Comparison of ENCODE assay signal across 1 cellular context in the genomic region with DNA sequence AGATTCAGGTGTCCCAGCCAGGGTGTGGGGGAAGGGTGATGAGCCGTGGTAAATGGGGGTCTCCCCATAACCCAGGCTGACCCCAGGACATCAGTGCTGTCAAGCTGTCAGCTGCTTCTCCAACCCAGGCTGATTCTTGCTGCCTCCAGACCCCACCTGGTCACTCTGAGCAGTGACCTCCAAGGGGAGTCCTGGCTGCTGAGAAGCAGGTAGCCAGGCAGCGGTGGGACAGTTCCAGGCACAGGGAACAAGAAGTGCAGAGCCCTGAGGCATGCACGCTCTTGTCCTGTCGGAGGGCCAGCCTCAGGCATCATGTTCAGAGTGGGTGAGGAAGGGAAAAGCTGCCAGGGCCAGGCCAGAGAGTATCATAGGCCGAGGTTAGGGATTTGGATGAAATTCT.
TF ChIP-seq lines count a peak whose summit lies in the region.

No MANE protein-coding gene starts in this region.

TF ChIP-seq in HCT116, 20 proteins besides CTCF, POLR2A, EP300 and RAD21 (continued from another document):
- TF ChIP-seq, protein P1, sequence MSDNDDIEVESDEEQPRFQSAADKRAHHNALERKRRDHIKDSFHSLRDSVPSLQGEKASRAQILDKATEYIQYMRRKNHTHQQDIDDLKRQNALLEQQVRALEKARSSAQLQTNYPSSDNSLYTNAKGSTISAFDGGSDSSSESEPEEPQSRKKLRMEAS (IDR thresholded peaks at IDR 0.05): no peak
- TF ChIP-seq ZNF274 (IDR thresholded peaks at IDR 0.05; ENCODE audit: low read depth, low read length) (no peak), POLR2AphosphoS5 (IDR thresholded peaks at IDR 0.05; ENCODE audit: low read depth, low read length) (no peak), EGR1 (IDR thresholded peaks at IDR 0.05; ENCODE audit: low read depth) (no peak), TCF7L2 (IDR thresholded peaks at IDR 0.05; ENCODE audit: borderline replicate concordance, extremely low read depth, insufficient read depth, insufficient read length) (no peak), FOSL1 (IDR thresholded peaks at IDR 0.05; ENCODE audit: low read depth) (no peak), CBX3 (IDR thresholded peaks at IDR 0.05; ENCODE audit: low read depth) (no peak), EZH2phosphoT487 (IDR thresholded peaks at IDR 0.05; ENCODE audit: borderline replicate concordance) (no peak)
- TF ChIP-seq, protein P2, sequence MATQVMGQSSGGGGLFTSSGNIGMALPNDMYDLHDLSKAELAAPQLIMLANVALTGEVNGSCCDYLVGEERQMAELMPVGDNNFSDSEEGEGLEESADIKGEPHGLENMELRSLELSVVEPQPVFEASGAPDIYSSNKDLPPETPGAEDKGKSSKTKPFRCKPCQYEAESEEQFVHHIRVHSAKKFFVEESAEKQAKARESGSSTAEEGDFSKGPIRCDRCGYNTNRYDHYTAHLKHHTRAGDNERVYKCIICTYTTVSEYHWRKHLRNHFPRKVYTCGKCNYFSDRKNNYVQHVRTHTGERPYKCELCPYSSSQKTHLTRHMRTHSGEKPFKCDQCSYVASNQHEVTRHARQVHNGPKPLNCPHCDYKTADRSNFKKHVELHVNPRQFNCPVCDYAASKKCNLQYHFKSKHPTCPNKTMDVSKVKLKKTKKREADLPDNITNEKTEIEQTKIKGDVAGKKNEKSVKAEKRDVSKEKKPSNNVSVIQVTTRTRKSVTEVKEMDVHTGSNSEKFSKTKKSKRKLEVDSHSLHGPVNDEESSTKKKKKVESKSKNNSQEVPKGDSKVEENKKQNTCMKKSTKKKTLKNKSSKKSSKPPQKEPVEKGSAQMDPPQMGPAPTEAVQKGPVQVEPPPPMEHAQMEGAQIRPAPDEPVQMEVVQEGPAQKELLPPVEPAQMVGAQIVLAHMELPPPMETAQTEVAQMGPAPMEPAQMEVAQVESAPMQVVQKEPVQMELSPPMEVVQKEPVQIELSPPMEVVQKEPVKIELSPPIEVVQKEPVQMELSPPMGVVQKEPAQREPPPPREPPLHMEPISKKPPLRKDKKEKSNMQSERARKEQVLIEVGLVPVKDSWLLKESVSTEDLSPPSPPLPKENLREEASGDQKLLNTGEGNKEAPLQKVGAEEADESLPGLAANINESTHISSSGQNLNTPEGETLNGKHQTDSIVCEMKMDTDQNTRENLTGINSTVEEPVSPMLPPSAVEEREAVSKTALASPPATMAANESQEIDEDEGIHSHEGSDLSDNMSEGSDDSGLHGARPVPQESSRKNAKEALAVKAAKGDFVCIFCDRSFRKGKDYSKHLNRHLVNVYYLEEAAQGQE (IDR thresholded peaks at IDR 0.05; ENCODE audit: low read depth): no peak
TF ChIP-seq in HCT116: peak in this region for 0.
